ENCODE assay signal across 16 cellular contexts in genomic region chr7:95534796-95535195, GRCh38. TPM values are rescaled to one million over a fixed set of nuclear protein-coding genes. Genes with fewer than 3 reads are reported as not detected.
DNase-seq lines count a peak whose midpoint lies in the region; ATAC-seq, FAIRE-seq and TF ChIP-seq lines count a peak whose summit lies in the region.
"Had no signal": no experiment of that assay in that cellular context is flagged by ENCODE, and none has a peak within 500 bp of the region (broad histone marks: within the 10 kb centered on the region; RNA-seq: fewer than 3 reads in every experiment).

No MANE protein-coding gene starts in this region.

- H3K4me1 ChIP-seq in liver (ENCODE audit: control insufficient read depth in 4 of 4, insufficient read depth in 4 of 4, low read length in 3 of 4) (peaks cover 0 to 29% (median 10%) of the 10 kb centered on the region in 4 donors), HepG2 (ENCODE audit: insufficient read depth, low read length) (peaks cover 13% of the 10 kb centered on the region), right lobe of liver (peaks cover 0 to 22% (median 4%) of the 10 kb centered on the region in 4 donors), OCI-LY7 (ENCODE audit: insufficient read depth, low read length, poor library complexity, severe bottlenecking) (no peaks in the 10 kb centered on the region)
- H3K4me1 ChIP-seq: BE2C had no signal

- intact Hi-C loops in HepG2 (cut with micrococcal nuclease; ENCODE audit: unreplicated experiment) (no loop called here), right lobe of liver (cut with DNase I) (no loop called here), OCI-LY7 (cut with micrococcal nuclease; ENCODE audit: unreplicated experiment) (no loop called here)

- peak in 1 of 2 donors; percentile 56 for TF ChIP-seq RAD21 in liver (IDR thresholded peaks at IDR 0.05)
- no peak for TF ChIP-seq RAD21 in HepG2 (CRISPR knock-in tag; IDR thresholded peaks at IDR 0.05)

- no peak for TF ChIP-seq POLR2A in HepG2 (IDR thresholded peaks at IDR 0.05; ENCODE audit: insufficient read depth in 1 of 2, low read depth in 2 of 2, low read length in 2 of 2)
- no peak for TF ChIP-seq POLR2A in right lobe of liver (IDR thresholded peaks at IDR 0.05)

- in situ Hi-C loops in HepG2 (cut with HindIII; ENCODE audit: extremely low pct_ligation_motif_present, low pct_unique_long_range_greater_than_20kb): loop anchor here (25.0 kb wide), 1 partner anchor 328 kb away; no protein-coding TSS in a partner anchor

- no peak overlapping the region for H3K4me2 ChIP-seq in HepG2 (ENCODE audit: low read depth, low read length)
- no peak overlapping the region for H3K4me2 ChIP-seq in OCI-LY7 (ENCODE audit: low read length)
- H3K4me2 ChIP-seq: A549 had no signal

- no peak for TF ChIP-seq EP300 in HepG2 (IDR thresholded peaks at IDR 0.05; ENCODE audit: low read depth in 2 of 2, low read length in 2 of 2)
- TF ChIP-seq EP300 in HepG2 (CRISPR knock-in tag; IDR thresholded peaks at IDR 0.05; ENCODE audit: borderline replicate concordance): no peak

- no peak overlapping the region for H3K27ac ChIP-seq in liver (ENCODE audit: low read depth in 1 of 2, low read length in 2 of 2)
- no peak overlapping the region for H3K27ac ChIP-seq in HepG2 (ENCODE audit: extremely low read length, insufficient read depth, low read length)
- H3K27ac ChIP-seq in right lobe of liver: no peak overlapping the region
- no peak overlapping the region for H3K27ac ChIP-seq in OCI-LY7 (ENCODE audit: low read depth, low read length, poor library complexity, severe bottlenecking)
- H3K27ac ChIP-seq: A549, C4-2B had no signal

- CTCF ChIA-PET in HepG2 (lab: Yijun Ruan, JAX; ENCODE audit: low intra/inter-chr PET ratio, low total read pairs): no interaction called here
- CTCF ChIA-PET in OCI-LY7 (lab: Charles Lee; ENCODE audit: unreplicated experiment): no interaction called here

- 35% methylated on average over 2 of the region's 2 CpGs for WGBS in liver
- 56% methylated on average over 2 of the region's 2 CpGs for WGBS in HepG2 (ENCODE audit: low lambda C conversion rate)
- WGBS in right lobe of liver (ENCODE audit: insufficient coverage, low coverage, low lambda C conversion rate, missing lambda C conversion rate): 39% methylated on average over 2 of the region's 2 CpGs

- no TSS peak for BruUV-seq in HepG2 (replicated peaks; lab: Mats Ljungman, UMichigan)
- BruUV-seq in OCI-LY7 (replicated peaks; lab: Mats Ljungman, UMichigan): no TSS peak

- no peak for TF ChIP-seq CTCF in liver (IDR thresholded peaks at IDR 0.05; ENCODE audit: low read depth, low read length, missing input control)
- no peak for TF ChIP-seq CTCF in HepG2 (CRISPR knock-in tag; IDR thresholded peaks at IDR 0.05)
- no peak for TF ChIP-seq CTCF in right lobe of liver (IDR thresholded peaks at IDR 0.05)
- no peak for TF ChIP-seq CTCF in OCI-LY7 (conservative IDR thresholded peaks at IDR 0.05; ENCODE audit: low read length)

- no peak overlapping the region for H2AFZ ChIP-seq in HepG2 (ENCODE audit: low read length)
- no peak overlapping the region for H2AFZ ChIP-seq in OCI-LY7 (ENCODE audit: low read length)

- H4K20me1 ChIP-seq in HepG2 (ENCODE audit: insufficient read depth, low read length) (no peaks in the 10 kb centered on the region), OCI-LY7 (ENCODE audit: insufficient read depth, low read length) (no peaks in the 10 kb centered on the region)

- H3K9ac ChIP-seq in liver (ENCODE audit: low read depth in 1 of 2, low read length in 2 of 2) (no peak overlapping the region), HepG2 (ENCODE audit: insufficient read depth, low read depth, low read length) (no peak overlapping the region)

- no peaks in the 10 kb centered on the region for H3K79me2 ChIP-seq in HepG2 (ENCODE audit: insufficient read depth, low read length)
- H3K79me2 ChIP-seq in OCI-LY7 (ENCODE audit: insufficient read depth, low read depth, low read length): no peaks in the 10 kb centered on the region

- no peak for DNase-seq in HepG2 (ENCODE audit: low spot score)
- peak; percentile 87 for DNase-seq in NCI-H524 treated with DMSO at 0.1 percent for 48 hours (lab: John Stamatoyannopoulos, UW)
- DNase-seq in right lobe of liver: peak; percentile 30 to 82 (median 82)
- DNase-seq in OCI-LY7 (ENCODE audit: low spot score): no peak
- DNase-seq: BE2C; CD4-positive, alpha-beta memory T cell; DND-41; GF-D8; GOT3; H9 had no signal

- POLR2A ChIA-PET in HepG2 (lab: Yijun Ruan, JAX) (no interaction called here), OCI-LY7 (lab: Charles Lee) (no interaction called here)

- no peaks in the 10 kb centered on the region for H3K9me2 ChIP-seq in OCI-LY7 (ENCODE audit: insufficient read depth, low read length)

- H3K27me3 ChIP-seq in liver (ENCODE audit: control insufficient read depth in 4 of 4, insufficient read depth in 4 of 4, low read length in 3 of 4) (no peaks in the 10 kb centered on the region), HepG2 (ENCODE audit: control insufficient read depth in 1 of 2, insufficient read depth in 2 of 2, low read length in 2 of 2) (no peaks in the 10 kb centered on the region), right lobe of liver (no peaks in the 10 kb centered on the region)

- H3K9me3 ChIP-seq in liver (ENCODE audit: control insufficient read depth in 4 of 4, low read length in 3 of 4): no peaks in the 10 kb centered on the region
- H3K9me3 ChIP-seq in HepG2 (ENCODE audit: low read length): no peaks in the 10 kb centered on the region
- H3K9me3 ChIP-seq in right lobe of liver: no peaks in the 10 kb centered on the region
- no peaks in the 10 kb centered on the region for H3K9me3 ChIP-seq in OCI-LY7 (ENCODE audit: low read length)
- H3K9me3 ChIP-seq: A549, BE2C had no signal

- H3K36me3 ChIP-seq in liver (ENCODE audit: control insufficient read depth in 4 of 4, insufficient read depth in 3 of 4, low read depth in 1 of 4, low read length in 3 of 4): no peaks in the 10 kb centered on the region
- H3K36me3 ChIP-seq in HepG2 (replicated peaks in 1 of 2; ENCODE audit: control insufficient read depth in 1 of 2, insufficient read depth in 2 of 2, low read length in 2 of 2): no peaks in the 10 kb centered on the region
- H3K36me3 ChIP-seq in right lobe of liver: no peaks in the 10 kb centered on the region
- H3K36me3 ChIP-seq in OCI-LY7 (ENCODE audit: insufficient read depth, low read length): no peaks in the 10 kb centered on the region
- H3K36me3 ChIP-seq: BE2C had no signal

- ATAC-seq in HepG2 (no peak), right lobe of liver (peak; percentile 85 to 96 (median 95)), HG02938 (IDR thresholded peaks at IDR 0.05; ENCODE audit: unreplicated experiment) (no peak)
- ATAC-seq: A549 had no signal

- FAIRE-seq in HepG2 (lab: Jason Lieb, UNC): no peak
- FAIRE-seq: A549, GM19239 had no signal

- no peak overlapping the region for H3K4me3 ChIP-seq in liver (ENCODE audit: low read depth in 1 of 3, low read length in 3 of 3)
- H3K4me3 ChIP-seq in HepG2 (replicated peaks in 1 of 3; ENCODE audit: insufficient read depth in 1 of 3, low read depth in 2 of 3, low read length in 3 of 3): no peak overlapping the region
- no peak overlapping the region for H3K4me3 ChIP-seq in right lobe of liver
- no peak overlapping the region for H3K4me3 ChIP-seq in OCI-LY7 (ENCODE audit: low read depth, low read length, poor library complexity, severe bottlenecking)
- H3K4me3 ChIP-seq: A549 had no signal

TF ChIP-seq in liver, 16 proteins besides CTCF, POLR2A, EP300 and RAD21 (continues in another document):
- TF ChIP-seq ATF3 (IDR thresholded peaks at IDR 0.05) (no peak), HNF4G (IDR thresholded peaks at IDR 0.05) (peak; percentile 38), FOXA2 (IDR thresholded peaks at IDR 0.05) (peak; percentile 70)

RNA-seq across cellular contexts. Expression of gene ASB4, which starts 49.1 kb away (rescaled TPM):
- total RNA-seq in liver: under 1 TPM; 0.09 to 0.50 TPM
- polyA plus RNA-seq in liver: 1 to 10 TPM in 1 of 2 donors, under 1 TPM in 1; 0.27 to 1.1 TPM
- 1.1 and 1.3 TPM in 2 replicates for total RNA-seq in HepG2 (2016; rRNA removed; fragmentation: Illumina TruSeq; extraction: Trizol)
- total RNA-seq in HepG2 (2016; cell fraction: cytosol; rRNA removed; fragmentation: Illumina TruSeq; extraction: Trizol; ENCODE audit: low read depth): 0.10 TPM in 1 of 2 replicates, not detected in the other
- total RNA-seq in HepG2 (2016; cell fraction: insoluble cytoplasmic fraction; rRNA removed; fragmentation: Illumina TruSeq; extraction: Trizol): 1.2 and 1.5 TPM in 2 replicates
- total RNA-seq in HepG2 (2016; cell fraction: membrane; rRNA removed; fragmentation: Illumina TruSeq; extraction: Trizol): 0.56 and 0.62 TPM in 2 replicates
- 0.78 and 1.3 TPM in 2 replicates for total RNA-seq in HepG2 (2016; cell fraction: nucleus; rRNA removed; fragmentation: Illumina TruSeq; extraction: Trizol)
- polyA plus RNA-seq in HepG2 (2011; rRNA removed): 2.6 and 4.0 TPM in 2 replicates
- polyA plus RNA-seq in HepG2 (2011; cell fraction: cytosol; rRNA removed): 2.1 and 3.2 TPM in 2 replicates
- polyA plus RNA-seq in HepG2 (2011; cell fraction: nucleus; rRNA removed): 1.5 and 2.5 TPM in 2 replicates
- polyA plus RNA-seq in HepG2 (2012): 0.56 and 0.99 TPM in 2 replicates
- 0.06 and 0.18 TPM in 2 replicates for polyA plus RNA-seq in HepG2 (2016; cell fraction: cytosol; fragmentation: Illumina TruSeq; extraction: Trizol; ENCODE audit: low read depth)
- polyA plus RNA-seq in HepG2 (2016; cell fraction: insoluble cytoplasmic fraction; fragmentation: Illumina TruSeq; extraction: Trizol; ENCODE audit: low read depth): 1.1 and 1.6 TPM in 2 replicates
- 0.07 and 0.22 TPM in 2 replicates for polyA plus RNA-seq in HepG2 (2016; cell fraction: membrane; fragmentation: Illumina TruSeq; extraction: Trizol; ENCODE audit: low read depth)
- 0.38 and 0.68 TPM in 2 replicates for polyA plus RNA-seq in HepG2 (2016; cell fraction: nucleus; fragmentation: Illumina TruSeq; extraction: Trizol; ENCODE audit: insufficient read depth, low read depth)
- polyA minus RNA-seq in HepG2 (2011; rRNA and poly(A)+ RNA removed; ENCODE audit: low replicate concordance): 0.37 and 10.4 TPM in 2 replicates
- polyA minus RNA-seq in HepG2 (2011; cell fraction: cytosol; rRNA and poly(A)+ RNA removed): 1.1 and 1.7 TPM in 2 replicates
- polyA minus RNA-seq in HepG2 (2011; cell fraction: nucleus; rRNA and poly(A)+ RNA removed): 4.5 and 6.1 TPM in 2 replicates
- total RNA-seq in right lobe of liver: 1 to 10 TPM in 1 of 6 experiments, under 1 TPM in 4, not detected in 1; 0.29 to 3.4 (median 0.49) TPM
- total RNA-seq in OCI-LY7 (2014; rRNA removed; shearing (Covaris generic)): not detected in 2 replicates
- not detected in 2 replicates for total RNA-seq in OCI-LY7 (2022)
- total RNA-seq: CD4-positive, alpha-beta memory T cell; H9; HT1080 had no signal
- polyA plus RNA-seq: CD4-positive, alpha-beta memory T cell had no signal

Comparison
In these comparisons a context has a peak if more than half of its experiments do, and no peak if none do; other contexts are left out.
1. ATAC-seq: peak in right lobe of liver (4 of 4); none in HepG2 (single experiment) and HG02938 (single experiment).
2. DNase-seq: peak in NCI-H524 treated with DMSO at 0.1 percent for 48 hours (single experiment) and right lobe of liver (3 of 3); none in HepG2 (single experiment) and OCI-LY7 (single experiment).